In genomic region chr4:108466936-108467902, GRCh38 we compare ENCODE assay signal across 8 cellular contexts.
DNase-seq lines count a peak whose midpoint lies in the region; ATAC-seq, FAIRE-seq and TF ChIP-seq lines count a peak whose summit lies in the region.

No MANE protein-coding gene starts in this region.

- H3K27ac Mint-ChIP-seq in MCF 10A (ENCODE audit: low read depth, unreplicated experiment) = peak overlapping the region; percentile 44

- H3K27me3 ChIP-seq in breast epithelium (no peaks in the 10 kb centered on the region), PC-3 (ENCODE audit: low read length) (no peaks in the 10 kb centered on the region; the same call in 1 of the 2 replicates), fibroblast of lung (ENCODE audit: control insufficient read depth, insufficient read depth, low read length) (no peaks in the 10 kb centered on the region)

- H2AFZ ChIP-seq in PC-3 (ENCODE audit: low read length) = no peak overlapping the region
- peak overlapping the region; percentile 34 for H2AFZ ChIP-seq in fibroblast of lung (ENCODE audit: low read length)

- TF ChIP-seq CTCF in MCF 10A (IDR thresholded peaks at IDR 0.05; ENCODE audit: unreplicated experiment) = no peak
- TF ChIP-seq CTCF in breast epithelium (IDR thresholded peaks at IDR 0.05) = no peak
- no peak for TF ChIP-seq CTCF in PC-3 (conservative IDR thresholded peaks at IDR 0.05; ENCODE audit: low read depth, low read length)
- TF ChIP-seq CTCF in fibroblast of lung (conservative IDR thresholded peaks at IDR 0.05 in 1 of 2, IDR thresholded peaks at IDR 0.05 in 1 of 2; ENCODE audit: low read depth in 1 of 2, low read length in 2 of 2) = no peak

- H3K27me3 Mint-ChIP-seq in MCF 10A (ENCODE audit: insufficient read depth, unreplicated experiment) = no peaks in the 10 kb centered on the region

- no peaks in the 10 kb centered on the region for H3F3A ChIP-seq in PC-3 (ENCODE audit: low read length, unreplicated experiment)

- no peak overlapping the region for H3K27ac ChIP-seq in breast epithelium
- H3K27ac ChIP-seq in PC-3 (ENCODE audit: low read length) = no peak overlapping the region
- H3K27ac ChIP-seq in fibroblast of lung (ENCODE audit: insufficient read depth, low read length) = peak overlapping the region; percentile 34

- no peaks in the 10 kb centered on the region for H3K36me3 Mint-ChIP-seq in MCF 10A (ENCODE audit: insufficient read depth, unreplicated experiment)

- no TSS peak for BruUV-seq in MCF 10A (replicated peaks; lab: Mats Ljungman, UMichigan)
- no TSS peak for BruUV-seq in PC-3 (replicated peaks; lab: Mats Ljungman, UMichigan)

- H3K4me1 Mint-ChIP-seq in MCF 10A (ENCODE audit: insufficient read depth, unreplicated experiment) = peaks cover 28% of the 10 kb centered on the region

- no peaks in the 10 kb centered on the region for H3K9me3 Mint-ChIP-seq in MCF 10A (ENCODE audit: unreplicated experiment)

- no peak for TF ChIP-seq POLR2A in breast epithelium (IDR thresholded peaks at IDR 0.05)

- no peak overlapping the region for H3K4me2 ChIP-seq in PC-3 (ENCODE audit: low read length)
- peak overlapping the region; percentile 83 for H3K4me2 ChIP-seq in fibroblast of lung (ENCODE audit: extremely low read depth, insufficient read depth, low read length)

- no peaks in the 10 kb centered on the region for H3K36me3 ChIP-seq in breast epithelium
- no peaks in the 10 kb centered on the region for H3K36me3 ChIP-seq in PC-3 (ENCODE audit: low read depth, low read length)
- no peaks in the 10 kb centered on the region for H3K36me3 ChIP-seq in fibroblast of lung (ENCODE audit: control insufficient read depth, insufficient read depth, low read length)

- DNase-seq in MCF 10A (ENCODE audit: unreplicated experiment) = peak; percentile 91
- DNase-seq in breast epithelium (ENCODE audit: low spot score in 2 of 2) = no peak
- DNase-seq in PC-3 = peak; percentile 46
- peak; percentile 92 to 96 for DNase-seq in fibroblast of lung (ENCODE audit: low read depth in 2 of 2)
- DNase-seq in frontal cortex (ENCODE audit: low spot score in 2 of 2) = no peak
- no peak for DNase-seq in Right ventricle myocardium inferior (ENCODE audit: missing footprints)
- DNase-seq in NCI-H2107 treated with DMSO at 0.1 percent for 48 hours (lab: John Stamatoyannopoulos, UW; ENCODE audit: unreplicated experiment) = no peak

- POLR2A ChIA-PET in MCF 10A (lab: Yijun Ruan, JAX) (interaction anchor here (0.6 to 2.1 kb wide), 8 partner anchors 11 to 311 kb away, joined by 3 to 8 read pairs (median 4); partner anchors contain the start of gene RPL34), PC-3 (lab: Charles Lee; ENCODE audit: unreplicated experiment) (no interaction called here)

- no peaks in the 10 kb centered on the region for H3K9me2 ChIP-seq in PC-3 (replicated peaks; ENCODE audit: low read length)

- CTCF ChIA-PET in MCF 10A (lab: Yijun Ruan, JAX) (interaction anchor here (0.7 to 0.9 kb wide), 3 partner anchors 25 to 100 kb away, joined by 3 to 4 read pairs (median 3); no protein-coding TSS in a partner anchor), PC-3 (lab: Charles Lee) (no interaction called here)

- ATAC-seq in HG02840 (IDR thresholded peaks at IDR 0.05; ENCODE audit: low FRiP score, unreplicated experiment) = peak; percentile 75
- peak; percentile 46; the same call in 1 of the 2 replicates for ATAC-seq in PC-3
- no peak for ATAC-seq in Right ventricle myocardium inferior

- H3K9ac ChIP-seq in PC-3 (ENCODE audit: low read length) = no peak overlapping the region
- no peak overlapping the region for H3K9ac ChIP-seq in fibroblast of lung (ENCODE audit: insufficient read depth, low read length)

- H3K4me1 ChIP-seq in breast epithelium (no peaks in the 10 kb centered on the region), PC-3 (ENCODE audit: insufficient read depth, low read length) (no peaks in the 10 kb centered on the region), fibroblast of lung (ENCODE audit: control insufficient read depth, extremely low read depth, insufficient read depth, low read length) (peaks cover 7% of the 10 kb centered on the region)

- H3K9me3 ChIP-seq in breast epithelium (no peaks in the 10 kb centered on the region), PC-3 (ENCODE audit: low read length) (no peaks in the 10 kb centered on the region), fibroblast of lung (ENCODE audit: control insufficient read depth, insufficient read depth, low read depth, low read length) (no peaks in the 10 kb centered on the region)

- H4K20me1 ChIP-seq in PC-3 (ENCODE audit: low read length) = no peaks in the 10 kb centered on the region
- no peaks in the 10 kb centered on the region for H4K20me1 ChIP-seq in fibroblast of lung (ENCODE audit: control insufficient read depth, extremely low read depth, insufficient read depth, low read length)

- H3K79me2 ChIP-seq in PC-3 (ENCODE audit: low read length) (no peaks in the 10 kb centered on the region), fibroblast of lung (ENCODE audit: control insufficient read depth, insufficient read depth, low read length) (no peaks in the 10 kb centered on the region)

- intact Hi-C loops in MCF 10A (cut with micrococcal nuclease) (no loop called here), breast epithelium (cut with DNase I; ENCODE audit: low total_unique reads) (no loop called here), PC-3 (cut with micrococcal nuclease) (no loop called here), Right ventricle myocardium inferior (cut with DNase I) (no loop called here)

- no peak for FAIRE-seq in frontal cortex (lab: Jason Lieb, UNC)

- no peak overlapping the region for H3K4me3 Mint-ChIP-seq in MCF 10A (ENCODE audit: unreplicated experiment)

- H3K4me3 ChIP-seq in breast epithelium (no peak overlapping the region), PC-3 (ENCODE audit: low read length) (no peak overlapping the region), fibroblast of lung (replicated peaks in 1 of 4; ENCODE audit: control extremely low read depth in 1 of 4, insufficient read depth in 1 of 4, low read depth in 3 of 4, low read length in 4 of 4) (peak overlapping the region in 1 of 4 experiments; percentile 54)

Comparison
In these comparisons a context has a peak if more than half of its experiments do, and no peak if none do; other contexts are left out.
1. DNase-seq: peak in MCF 10A (single experiment), PC-3 (single experiment) and fibroblast of lung (2 of 2); none in breast epithelium (0 of 2), frontal cortex (0 of 2), Right ventricle myocardium inferior (single experiment) and NCI-H2107 treated with DMSO at 0.1 percent for 48 hours (single experiment).